Comparison of ENCODE assay signal across 12 cellular contexts in the genomic region with DNA sequence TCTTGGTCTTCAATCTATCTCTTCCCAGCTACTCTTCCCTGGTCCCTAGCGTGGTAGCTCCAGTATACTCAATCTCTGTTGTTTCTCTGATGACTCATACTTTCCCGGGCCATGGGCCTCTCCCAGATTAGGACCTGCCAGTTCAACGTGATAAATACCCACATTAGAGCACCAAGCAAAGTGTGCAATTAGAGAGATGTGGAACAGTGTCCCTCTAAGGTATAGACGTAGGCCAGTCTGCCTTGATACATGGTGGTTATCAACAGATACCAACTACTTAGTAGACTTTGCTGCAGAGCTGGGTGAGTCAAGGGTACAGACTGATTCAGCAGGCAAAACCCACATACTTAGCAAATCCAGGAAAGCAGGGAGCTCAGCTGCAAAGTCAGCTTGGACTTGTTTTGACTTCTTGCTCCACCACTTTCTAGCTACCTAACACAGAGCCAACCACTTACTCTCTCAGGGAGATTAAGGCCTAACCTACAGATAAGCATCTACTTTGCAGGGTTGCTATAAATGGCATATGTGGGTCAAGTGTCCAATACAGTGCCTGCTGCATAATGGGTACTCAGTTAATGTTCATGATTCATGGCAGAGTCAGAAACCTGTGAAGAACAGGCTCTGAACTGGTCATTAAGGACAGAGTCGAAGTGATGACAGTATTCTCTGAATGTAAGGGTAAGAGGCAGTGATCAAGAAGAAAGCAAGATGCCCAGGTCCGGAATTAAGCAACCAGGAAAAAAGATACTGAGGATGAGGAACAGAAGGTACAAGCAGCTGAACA.
A peak's percentile ranks its signal among the peaks of the same experiment; 100 is the strongest.
DNase-seq lines count a peak whose midpoint lies in the region; ATAC-seq, FAIRE-seq and TF ChIP-seq lines count a peak whose summit lies in the region.
"Had no signal": no experiment of that assay in that cellular context is flagged by ENCODE, and none has a peak within 500 bp of the region (broad histone marks: within the 10 kb centered on the region; RNA-seq: fewer than 3 reads in every experiment).

No MANE protein-coding gene starts in this region.

- no peak overlapping the region for H3K4me3 ChIP-seq in A549
- no peak overlapping the region for H3K4me3 ChIP-seq in cardiac fibroblast (replicated peaks in 1 of 2; ENCODE audit: low read depth in 2 of 2, low read length in 2 of 2)
- H3K4me3 ChIP-seq: BLaER1 treated with 17β-estradiol and CSF1 and Interleukin-3, amounts not matched to agents 10 nM and 100 nM had no signal

- no peak for TF ChIP-seq EP300 in A549 (IDR thresholded peaks at IDR 0.05)

- POLR2A ChIA-PET in A549 (lab: Yijun Ruan, JAX), result no interaction called here

- no peaks in the 10 kb centered on the region for H3K4me1 ChIP-seq in A549

- H3K4me3 Mint-ChIP-seq in activated CD8-positive, alpha-beta memory T cell treated with anti-CD3 and anti-CD28 coated beads, Interleukin-2, amount 10 ng/mL, durations not matched to agents 7 days and 5 days, result no peak overlapping the region

- DNase-seq in A549 (ENCODE audit: low read depth in 1 of 2, low spot score in 1 of 2), result no peak
- peak; percentile 9 for DNase-seq in LHCN-M2 (ENCODE audit: low read depth)
- DNase-seq in cardiac fibroblast (ENCODE audit: low read depth in 2 of 2), result peak; percentile 47 to 62
- peak; percentile 18 to 36 for DNase-seq in left colon
- no peak for DNase-seq in NCI-H1092 treated with DMSO at 0.1 percent for 48 hours (lab: John Stamatoyannopoulos, UW)
- no peak for DNase-seq in NOMO-1 (lab: John Stamatoyannopoulos, UW; ENCODE audit: unreplicated experiment in 2 of 2)
- no peak for DNase-seq in cortex of kidney (lab: John Stamatoyannopoulos, UW)
- no peak for DNase-seq in activated CD8-positive, alpha-beta memory T cell treated with anti-CD3 and anti-CD28 coated beads, Interleukin-2, amount 10 ng/mL, durations not matched to agents 7 days and 5 days
- DNase-seq: activated effector memory CD4-positive, alpha-beta T cell treated with anti-CD3 and anti-CD28 coated beads, Interleukin-2, amount 50 U/mL, for 16 hours; midbrain; NCI-H526 had no signal

- intact Hi-C loops in left colon (cut with DNase I, micrococcal nuclease), result no loop called here

- no peaks in the 10 kb centered on the region for H3K36me3 Mint-ChIP-seq in activated CD8-positive, alpha-beta memory T cell treated with anti-CD3 and anti-CD28 coated beads, Interleukin-2, amount 10 ng/mL, durations not matched to agents 7 days and 5 days

- no peak for TF ChIP-seq CTCF in A549 (IDR thresholded peaks at IDR 0.05)
- no peak for TF ChIP-seq CTCF in cardiac fibroblast (IDR thresholded peaks at IDR 0.05; ENCODE audit: low read depth, low read length)

- CTCF ChIA-PET in A549 (lab: Yijun Ruan, JAX), result interaction anchor here (0.7 kb wide), 1 partner anchor 12 kb away, joined by 3 read pairs; no protein-coding TSS in a partner anchor
- CTCF ChIA-PET in activated CD8-positive, alpha-beta memory T cell treated with anti-CD3 and anti-CD28 coated beads, Interleukin-2, amount 10 ng/mL, durations not matched to agents 7 days and 5 days (lab: Charles Lee), result interaction anchor here (1.0 kb wide), 1 partner anchor 180 kb away, joined by 3 read pairs; no protein-coding TSS in a partner anchor

- H3K4me2 ChIP-seq in A549, result no peak overlapping the region
- H3K4me2 ChIP-seq: BLaER1 treated with 17β-estradiol and CSF1 and Interleukin-3, amounts not matched to agents 10 nM and 100 nM had no signal

- no peak for ATAC-seq in A549
- ATAC-seq in left colon, result peak; percentile 86
- no peak for ATAC-seq in activated CD8-positive, alpha-beta memory T cell treated with anti-CD3 and anti-CD28 coated beads, Interleukin-2, amount 10 ng/mL, durations not matched to agents 7 days and 5 days

- WGBS in A549 (ENCODE audit: missing lambda C conversion rate), result 39% methylated on average over 6 of the region's 6 CpGs

- no peak for TF ChIP-seq POLR2A in A549 (IDR thresholded peaks at IDR 0.05; ENCODE audit: low read length)

- no peaks in the 10 kb centered on the region for H3K9me3 ChIP-seq in A549
- H3K9me3 ChIP-seq: BLaER1 treated with 17β-estradiol and CSF1 and Interleukin-3, amounts not matched to agents 10 nM and 100 nM had no signal

- H3K27ac Mint-ChIP-seq in activated CD8-positive, alpha-beta memory T cell treated with anti-CD3 and anti-CD28 coated beads, Interleukin-2, amount 10 ng/mL, durations not matched to agents 7 days and 5 days, result no peak overlapping the region

- H3K4me1 Mint-ChIP-seq in activated CD8-positive, alpha-beta memory T cell treated with anti-CD3 and anti-CD28 coated beads, Interleukin-2, amount 10 ng/mL, durations not matched to agents 7 days and 5 days, result peaks cover 2% of the 10 kb centered on the region

- FAIRE-seq in A549 (lab: Jason Lieb, UNC), result no peak

- H3K27ac ChIP-seq in A549, result no peak overlapping the region
- H3K27ac ChIP-seq: BLaER1 treated with 17β-estradiol and CSF1 and Interleukin-3, amounts not matched to agents 10 nM and 100 nM had no signal

- TF ChIP-seq RAD21 in A549 (conservative IDR thresholded peaks at IDR 0.05 in 1 of 2, IDR thresholded peaks at IDR 0.05 in 1 of 2), result no peak

- H3K27me3 Mint-ChIP-seq in activated CD8-positive, alpha-beta memory T cell treated with anti-CD3 and anti-CD28 coated beads, Interleukin-2, amount 10 ng/mL, durations not matched to agents 7 days and 5 days, result no peaks in the 10 kb centered on the region

- H3K9me3 Mint-ChIP-seq in activated CD8-positive, alpha-beta memory T cell treated with anti-CD3 and anti-CD28 coated beads, Interleukin-2, amount 10 ng/mL, durations not matched to agents 7 days and 5 days (ENCODE audit: low read depth), result no peaks in the 10 kb centered on the region

TF ChIP-seq in A549, 52 proteins besides CTCF, POLR2A, EP300 and RAD21:
- TF ChIP-seq PHF8 (IDR thresholded peaks at IDR 0.05; ENCODE audit: borderline replicate concordance, low read depth), result no peak
- TF ChIP-seq, protein P1, sequence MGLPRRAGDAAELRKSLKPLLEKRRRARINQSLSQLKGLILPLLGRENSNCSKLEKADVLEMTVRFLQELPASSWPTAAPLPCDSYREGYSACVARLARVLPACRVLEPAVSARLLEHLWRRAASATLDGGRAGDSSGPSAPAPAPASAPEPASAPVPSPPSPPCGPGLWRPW (IDR thresholded peaks at IDR 0.05), result no peak
- TF ChIP-seq FOSL2 (IDR thresholded peaks at IDR 0.05), result no peak
- TF ChIP-seq FOSL2 (CRISPR knock-in tag; IDR thresholded peaks at IDR 0.05), result peak; percentile 46; the same call in 1 of the 2 replicates
- TF ChIP-seq CBX2 (IDR thresholded peaks at IDR 0.05; ENCODE audit: borderline replicate concordance, low read depth), result no peak

Comparison
In these comparisons a context has a peak if more than half of its experiments do, and no peak if none do; other contexts are left out.
1. DNase-seq: peak in LHCN-M2 (single experiment), cardiac fibroblast (2 of 2) and left colon (2 of 2); none in A549 (0 of 2), NCI-H1092 treated with DMSO at 0.1 percent for 48 hours (single experiment), NOMO-1 (0 of 2), cortex of kidney (single experiment) and activated CD8-positive, alpha-beta memory T cell treated with anti-CD3 and anti-CD28 coated beads, Interleukin-2, amount 10 ng/mL, durations not matched to agents 7 days and 5 days (single experiment).